In the genomic region with DNA sequence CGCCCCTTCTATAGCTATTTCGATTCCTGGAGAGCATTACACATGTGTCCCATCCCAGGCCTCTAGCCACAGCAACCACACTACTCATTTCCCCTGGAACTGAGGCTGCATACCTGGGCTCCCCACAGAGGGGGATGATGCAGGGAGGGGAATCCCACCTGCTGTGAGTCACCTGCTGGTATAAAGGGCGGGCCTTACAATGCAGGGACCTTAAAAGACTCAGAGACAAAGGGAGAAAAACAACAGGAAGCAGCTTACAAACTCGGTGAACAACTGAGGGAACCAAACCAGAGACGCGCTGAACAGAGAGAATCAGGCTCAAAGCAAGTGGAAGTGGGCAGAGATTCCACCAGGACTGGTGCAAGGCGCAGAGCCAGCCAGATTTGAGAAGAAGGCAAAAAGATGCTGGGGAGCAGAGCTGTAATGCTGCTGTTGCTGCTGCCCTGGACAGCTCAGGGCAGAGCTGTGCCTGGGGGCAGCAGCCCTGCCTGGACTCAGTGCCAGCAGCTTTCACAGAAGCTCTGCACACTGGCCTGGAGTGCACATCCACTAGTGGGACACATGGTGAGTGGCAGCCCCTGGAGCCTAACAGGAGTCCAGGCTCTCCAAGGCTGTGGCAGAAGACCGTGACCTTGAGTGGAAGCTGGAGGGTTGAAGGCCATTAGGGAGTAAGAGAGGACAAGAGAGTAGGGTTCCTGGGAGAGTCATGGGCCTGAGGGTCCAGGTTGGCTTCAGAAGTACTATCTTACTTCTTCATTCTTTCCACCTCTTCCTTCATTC, we compare ENCODE assay signal across 8 cellular contexts.
DNase-seq lines count a peak whose midpoint lies in the region; ATAC-seq lines count a peak whose summit lies in the region.

A gene with protein sequence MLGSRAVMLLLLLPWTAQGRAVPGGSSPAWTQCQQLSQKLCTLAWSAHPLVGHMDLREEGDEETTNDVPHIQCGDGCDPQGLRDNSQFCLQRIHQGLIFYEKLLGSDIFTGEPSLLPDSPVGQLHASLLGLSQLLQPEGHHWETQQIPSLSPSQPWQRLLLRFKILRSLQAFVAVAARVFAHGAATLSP (plus strand): TSS at position 242 of the 780 bp plus-strand sequence. CDS start 161 bp downstream, at position 403.

- ATAC-seq in GM18870 (IDR thresholded peaks at IDR 0.05; ENCODE audit: unreplicated experiment) = peak; percentile 34

- H3K9me3 Mint-ChIP-seq in activated T-cell treated with anti-CD3 and anti-CD28 coated beads, Interleukin-2, amount 50 U/mL, for 24 hours = no peaks in the 10 kb centered on the region

- DNase-seq in NCI-H2107 (lab: John Stamatoyannopoulos, UW) (peak; percentile 73), islet precursor cell (peak; percentile 80), NCI-H1048 (lab: John Stamatoyannopoulos, UW) (no peak), hepatic stellate cell (ENCODE audit: low spot score) (no peak), AG08396 (ENCODE audit: low spot score) (no peak)
- DNase-seq in activated T-cell treated with anti-CD3 and anti-CD28 coated beads, Interleukin-2, amount 50 U/mL, for 24 hours = peak; percentile 84
- DNase-seq in stimulated activated naive CD4-positive, alpha-beta T cell (lab: John Stamatoyannopoulos, UW) = peak; percentile 72 to 86 (median 81)

- peak within 1 kb of the TSS; percentile 99 for H3K27ac Mint-ChIP-seq in activated T-cell treated with anti-CD3 and anti-CD28 coated beads, Interleukin-2, amount 50 U/mL, for 24 hours

- peaks cover 59% of the 10 kb centered on the region for H3K4me1 Mint-ChIP-seq in activated T-cell treated with anti-CD3 and anti-CD28 coated beads, Interleukin-2, amount 50 U/mL, for 24 hours (ENCODE audit: low read depth)

- no peaks in the 10 kb centered on the region for H3K27me3 Mint-ChIP-seq in activated T-cell treated with anti-CD3 and anti-CD28 coated beads, Interleukin-2, amount 50 U/mL, for 24 hours

- peak within 1 kb of the TSS; percentile 82 for H3K4me3 Mint-ChIP-seq in activated T-cell treated with anti-CD3 and anti-CD28 coated beads, Interleukin-2, amount 50 U/mL, for 24 hours

- peaks cover 51% of the 10 kb centered on the region for H3K36me3 Mint-ChIP-seq in activated T-cell treated with anti-CD3 and anti-CD28 coated beads, Interleukin-2, amount 50 U/mL, for 24 hours (ENCODE audit: low read depth)

Comparison
In these comparisons a context has a peak if more than half of its experiments do, and no peak if none do; other contexts are left out.
1. DNase-seq: peak in NCI-H2107 (single experiment), activated T-cell treated with anti-CD3 and anti-CD28 coated beads, Interleukin-2, amount 50 U/mL, for 24 hours (single experiment), islet precursor cell (single experiment) and stimulated activated naive CD4-positive, alpha-beta T cell (6 of 6); none in NCI-H1048 (single experiment), hepatic stellate cell (single experiment) and AG08396 (single experiment).